In genomic region chr4:1326751-1327525, GRCh38 we compare ENCODE assay signal across 26 cellular contexts.
"Had no signal": no experiment of that assay in that cellular context is flagged by ENCODE, and none has a peak within 500 bp of the region (broad histone marks: within the 10 kb centered on the region; RNA-seq: fewer than 3 reads in every experiment).

No MANE protein-coding gene starts in this region.

- H3K27me3 Mint-ChIP-seq: activated B cell treated with CpG ODN at 0.5 μM for 24 hours; activated CD4-positive, alpha-beta T cell treated with anti-CD3 and anti-CD28 coated beads for 36 hours; brain; naive thymus-derived CD8-positive, alpha-beta T cell; stimulated activated naive B cell treated with anti-CD40 and anti-IgM and Interleukin-4, amounts not matched to agents 10 μg/mL and 1 μg/mL and 100 μg/mL, for 72 hours; T-helper 17 cell; type B pancreatic cell had no signal

- H3K4me1 Mint-ChIP-seq: activated B cell treated with CpG ODN at 0.5 μM for 24 hours, brain, mesothelial cell of epicardium had no signal

- DNase-seq: activated B cell treated with CpG ODN at 0.5 μM for 24 hours; activated CD4-positive, alpha-beta T cell treated with anti-CD3 and anti-CD28 coated beads for 36 hours; activated CD4-positive, alpha-beta T cell treated with anti-CD3 and anti-CD28 coated beads, Interleukin-2, amount 50 U/mL, for 48 hours; activated gamma-delta T cell treated with Interleukin-2 at 50 U/mL for 16 hours; caudate nucleus; dorsolateral prefrontal cortex; endodermal cell; mammary epithelial cell; small intestine; stimulated activated CD4-positive, alpha-beta T cell treated with anti-CD3 and anti-CD28 coated beads, Interleukin-15, amount 100 ng/mL, for 24 hours; stimulated activated CD8-positive, alpha-beta memory T cell treated with anti-CD3 and anti-CD28 coated beads, Interleukin-4, amount 100 ng/mL, for 48 hours; stimulated activated naive B cell treated with anti-CD40 and anti-IgM and Interleukin-4, amounts not matched to agents 10 μg/mL and 1 μg/mL and 100 μg/mL, for 72 hours; SW 1271; T-helper 17 cell had no signal

- H3K27me3 ChIP-seq: dorsolateral prefrontal cortex, gastroesophageal sphincter, neural progenitor cell had no signal

- H3K4me3 ChIP-seq: dorsolateral prefrontal cortex, gastroesophageal sphincter, neural progenitor cell, prostate gland, SK-N-MC, thoracic aorta had no signal

- H3K9me3 ChIP-seq: gastroesophageal sphincter, prostate gland, thoracic aorta had no signal

- H3K9me3 Mint-ChIP-seq: activated B cell treated with CpG ODN at 0.5 μM for 24 hours; activated naive CD4-positive, alpha-beta T cell treated with anti-CD3 and anti-CD28 coated beads, Interleukin-2, amount 50 U/mL, for 72 hours; endodermal cell; mesothelial cell of epicardium; naive thymus-derived CD8-positive, alpha-beta T cell; neural progenitor cell; stimulated activated naive B cell treated with anti-CD40 and anti-IgM and Interleukin-4, amounts not matched to agents 10 μg/mL and 1 μg/mL and 100 μg/mL, for 72 hours; type B pancreatic cell had no signal

- H3K36me3 ChIP-seq: neural progenitor cell had no signal

- ATAC-seq: activated CD4-positive, alpha-beta T cell treated with anti-CD3 and anti-CD28 coated beads for 36 hours; activated naive CD4-positive, alpha-beta T cell treated with anti-CD3 and anti-CD28 coated beads, Interleukin-2, amount 50 U/mL, for 72 hours; gastroesophageal sphincter; left lobe of liver; naive thymus-derived CD8-positive, alpha-beta T cell; sciatic nerve; stimulated activated naive B cell treated with anti-CD40 and anti-IgM and Interleukin-4, amounts not matched to agents 10 μg/mL and 1 μg/mL and 100 μg/mL, for 72 hours; T-helper 17 cell had no signal

- H3K27ac Mint-ChIP-seq: activated B cell treated with CpG ODN at 0.5 μM for 24 hours; activated CD4-positive, alpha-beta T cell treated with anti-CD3 and anti-CD28 coated beads for 36 hours; activated naive CD4-positive, alpha-beta T cell treated with anti-CD3 and anti-CD28 coated beads, Interleukin-2, amount 50 U/mL, for 72 hours; brain; endodermal cell; mesothelial cell of epicardium; neural progenitor cell; stimulated activated naive B cell treated with anti-CD40 and anti-IgM and Interleukin-4, amounts not matched to agents 10 μg/mL and 1 μg/mL and 100 μg/mL, for 72 hours; T-helper 17 cell; type B pancreatic cell had no signal

- H3K4me3 Mint-ChIP-seq: activated B cell treated with CpG ODN at 0.5 μM for 24 hours; activated CD4-positive, alpha-beta T cell treated with anti-CD3 and anti-CD28 coated beads for 36 hours; brain; endodermal cell; mesothelial cell of epicardium; neural progenitor cell; stimulated activated naive B cell treated with anti-CD40 and anti-IgM and Interleukin-4, amounts not matched to agents 10 μg/mL and 1 μg/mL and 100 μg/mL, for 72 hours; T-helper 17 cell; type B pancreatic cell had no signal

- H3K27ac ChIP-seq: dorsolateral prefrontal cortex, gastroesophageal sphincter, neural progenitor cell, prostate gland, SK-N-MC, thoracic aorta had no signal

- H3K4me1 ChIP-seq: neural progenitor cell, prostate gland had no signal

- H3K36me3 Mint-ChIP-seq: type B pancreatic cell had no signal
